In genomic region chr16:85124636-85125346, GRCh38 we compare ENCODE assay signal across 12 cellular contexts. TPM values are rescaled to one million over a fixed set of nuclear protein-coding genes. Genes with fewer than 3 reads are reported as not detected.
DNase-seq lines count a peak whose midpoint lies in the region; ATAC-seq and TF ChIP-seq lines count a peak whose summit lies in the region.
"Had no signal": no experiment of that assay in that cellular context is flagged by ENCODE, and none has a peak within 500 bp of the region (broad histone marks: within the 10 kb centered on the region; RNA-seq: fewer than 3 reads in every experiment).

No MANE protein-coding gene starts in this region.

- H3K27ac ChIP-seq in HEK293 (ENCODE audit: extremely low read depth, low read depth, low read length) (no peak overlapping the region), PC-3 (ENCODE audit: low read length) (0 out of 2 replicates have a peak overlapping the region, but pooled peaks have one; percentile 44), gastroesophageal sphincter (peak overlapping the region in 3 of 4 donors; percentile 41 to 56 (median 49)), spleen (peak overlapping the region in 7 of 8 donors; percentile 55 to 86 (median 79))
- H3K27ac ChIP-seq: neutrophil had no signal

- ATAC-seq in PC-3 (no peak), gastroesophageal sphincter (no peak), GM18858 (IDR thresholded peaks at IDR 0.05; ENCODE audit: unreplicated experiment) (no peak)

- DNase-seq in PC-3 (no peak), spleen (no peak), hypothalamus (lab: John Stamatoyannopoulos, UW) (no peak), NOMO-1 treated with dmso at 0.1 percent for 144 hours (lab: John Stamatoyannopoulos, UW; ENCODE audit: unreplicated experiment) (no peak)
- DNase-seq: activated naive CD4-positive, alpha-beta T cell; NCI-H748 treated with DMSO at 0.1 percent for 48 hours had no signal

- CTCF ChIA-PET in HEK293 (lab: Yijun Ruan, JAX) (interaction anchor here (6.8 kb wide), 1 partner anchor 10 kb away, joined by 38 read pairs; no protein-coding TSS in a partner anchor), PC-3 (lab: Charles Lee) (interaction anchor here (0.9 kb wide), 1 partner anchor 10 kb away, joined by 4 read pairs; no protein-coding TSS in a partner anchor)

- no peaks in the 10 kb centered on the region for H3K9me2 ChIP-seq in PC-3 (replicated peaks; ENCODE audit: low read length)

- H3K4me3 ChIP-seq in HEK293 (ENCODE audit: low read depth, low read length) (no peak overlapping the region), PC-3 (ENCODE audit: low read length) (no peak overlapping the region), gastroesophageal sphincter (no peak overlapping the region), spleen (no peak overlapping the region)
- H3K4me3 ChIP-seq: lung had no signal

- H3K4me1 ChIP-seq in HEK293 (ENCODE audit: control insufficient read depth, insufficient read depth, low read length) (peaks cover 4% of the 10 kb centered on the region), PC-3 (ENCODE audit: insufficient read depth, low read length) (peaks cover 17% of the 10 kb centered on the region; the same call in 1 of the 2 replicates), gastroesophageal sphincter (peaks cover 0 to 35% (median 12%) of the 10 kb centered on the region in 3 donors), spleen (peaks cover 3 to 63% (median 24%) of the 10 kb centered on the region in 6 donors)

- no peaks in the 10 kb centered on the region for H4K20me1 ChIP-seq in PC-3 (ENCODE audit: low read length)

- no peaks in the 10 kb centered on the region for H3K27me3 ChIP-seq in PC-3 (ENCODE audit: low read length)
- H3K27me3 ChIP-seq in gastroesophageal sphincter, result no peaks in the 10 kb centered on the region
- H3K27me3 ChIP-seq in spleen (replicated peaks in 1 of 7), result no peaks in the 10 kb centered on the region

- H3F3A ChIP-seq in PC-3 (ENCODE audit: low read length, unreplicated experiment), result no peaks in the 10 kb centered on the region

- H3K9ac ChIP-seq in PC-3 (ENCODE audit: low read length), result no peak overlapping the region

- H3K36me3 ChIP-seq in HEK293 (ENCODE audit: control insufficient read depth in 2 of 2, insufficient read depth in 1 of 2, low read length in 2 of 2) (no peaks in the 10 kb centered on the region), PC-3 (ENCODE audit: low read depth, low read length) (no peaks in the 10 kb centered on the region), gastroesophageal sphincter (no peaks in the 10 kb centered on the region), spleen (no peaks in the 10 kb centered on the region)
- H3K36me3 ChIP-seq: neutrophil had no signal

- BruUV-seq in PC-3 (replicated peaks; lab: Mats Ljungman, UMichigan), result no TSS peak

- no peak for TF ChIP-seq POLR2A in gastroesophageal sphincter (IDR thresholded peaks at IDR 0.05)
- no peak for TF ChIP-seq POLR2A in spleen (IDR thresholded peaks at IDR 0.05)

- 0 out of 2 replicates have a peak overlapping the region, but pooled peaks have one; percentile 75 for H2AFZ ChIP-seq in PC-3 (ENCODE audit: low read length)

- no peak overlapping the region for H3K4me2 ChIP-seq in PC-3 (ENCODE audit: low read length)

- H3K79me2 ChIP-seq in PC-3 (ENCODE audit: low read length), result no peaks in the 10 kb centered on the region

- 90 to 97% methylated on average over 6 of the region's 11 CpGs for WGBS in gastroesophageal sphincter (ENCODE audit: low coverage in 1 of 2), 2 donors
- 79 to 91% (median 86%) methylated on average over 11 of the region's 11 CpGs for WGBS in spleen, 5 donors

- no peak for TF ChIP-seq CTCF in HEK293 (tag by site-specific recombination; IDR thresholded peaks at IDR 0.05)
- no peak for TF ChIP-seq CTCF in PC-3 (conservative IDR thresholded peaks at IDR 0.05; ENCODE audit: low read depth, low read length)
- no peak for TF ChIP-seq CTCF in gastroesophageal sphincter (IDR thresholded peaks at IDR 0.05)
- no peak for TF ChIP-seq CTCF in spleen (IDR thresholded peaks at IDR 0.05 in 8 of 11, conservative IDR thresholded peaks at IDR 0.05 in 3 of 11)

- POLR2A ChIA-PET in HEK293 (lab: Yijun Ruan, JAX) (no interaction called here), PC-3 (lab: Charles Lee; ENCODE audit: unreplicated experiment) (no interaction called here)

- no peak for TF ChIP-seq EP300 in gastroesophageal sphincter (IDR thresholded peaks at IDR 0.05)

- intact Hi-C loops in PC-3 (cut with micrococcal nuclease), result no loop called here
- intact Hi-C loops in spleen (cut with DNase I; ENCODE audit: low total_unique reads), result no loop called here

- no peaks in the 10 kb centered on the region for H3K9me3 ChIP-seq in HEK293 (ENCODE audit: control insufficient read depth, insufficient read depth, low read depth, low read length)
- no peaks in the 10 kb centered on the region for H3K9me3 ChIP-seq in PC-3 (ENCODE audit: low read length)
- H3K9me3 ChIP-seq in gastroesophageal sphincter, result no peaks in the 10 kb centered on the region
- H3K9me3 ChIP-seq in spleen, result no peaks in the 10 kb centered on the region
- H3K9me3 ChIP-seq: neutrophil had no signal

TF ChIP-seq in HEK293, 187 proteins besides CTCF, POLR2A, EP300 and RAD21:
- TF ChIP-seq ZNF146 (tag by site-specific recombination; IDR thresholded peaks at IDR 0.05) (peak; percentile 95), ZNF580 (tag by site-specific recombination; IDR thresholded peaks at IDR 0.05) (0 out of 2 replicates have a peak, but pooled peaks have one; percentile 51), ZNF571 (tag by site-specific recombination; IDR thresholded peaks at IDR 0.05) (no peak)
TF ChIP-seq in HEK293: peak in this region for 2.

RNA-seq across cellular contexts. Expression of gene CIBAR2, which starts 12.5 kb away (rescaled TPM):
- total RNA-seq in PC-3 (2014; rRNA removed) (not detected in 2 replicates), gastroesophageal sphincter (not detected), spleen (1 to 10 TPM in 2 of 7 donors, under 1 TPM in 2, not detected in 3; 0.33 to 2.4 (median 0.91) TPM)
- under 1 TPM; 0.13 to 0.77 (median 0.30) TPM for polyA plus RNA-seq in spleen
- polyA plus RNA-seq: CD14-positive monocyte had no signal
